7 cellular contexts compared by ENCODE assay signal in genomic region chr17:3232300-3232699, GRCh38. TPM values are rescaled to one million over a fixed set of nuclear protein-coding genes. Genes with fewer than 3 reads are reported as not detected.
"Had no signal": no experiment of that assay in that cellular context is flagged by ENCODE, and none has a peak within 500 bp of the region (broad histone marks: within the 10 kb centered on the region; RNA-seq: fewer than 3 reads in every experiment).

No MANE protein-coding gene starts in this region.

RNA-seq across cellular contexts. Expression of gene OR1A1, which starts 24.8 kb away (rescaled TPM):
- total RNA-seq: GM23248, GM23338, H1, H4, H7, H9, HFFc6 had no signal

RNA-seq across cellular contexts. Expression of gene OR1A2, which starts 35.0 kb away (rescaled TPM):
- total RNA-seq: GM23248, GM23338, H1, H4, H7, H9, HFFc6 had no signal
